Comparison of ENCODE assay signal across 21 cellular contexts in genomic region chr5:24510523-24510988, GRCh38.
"Had no signal": no experiment of that assay in that cellular context is flagged by ENCODE, and none has a peak within 500 bp of the region (broad histone marks: within the 10 kb centered on the region; RNA-seq: fewer than 3 reads in every experiment).

No MANE protein-coding gene starts in this region.

- H3K4me1 ChIP-seq: esophagus muscularis mucosa, heart right ventricle, lower lobe of right lung, parathyroid adenoma, upper lobe of right lung had no signal

- H3K4me1 Mint-ChIP-seq: activated naive CD8-positive, alpha-beta T cell treated with anti-CD3 and anti-CD28 coated beads, Interleukin-2, amount 50 U/mL, for 24 hours; brain; immature natural killer cell had no signal

- H3K36me3 ChIP-seq: esophagus muscularis mucosa, heart right ventricle, lower lobe of right lung, upper lobe of right lung had no signal

- H3K9me3 ChIP-seq: esophagus muscularis mucosa, heart right ventricle, lower lobe of right lung, upper lobe of right lung had no signal

- H3K36me3 Mint-ChIP-seq: immature natural killer cell had no signal

- ATAC-seq: activated CD8-positive, alpha-beta T cell treated with anti-CD3 and anti-CD28 coated beads for 36 hours; activated naive CD8-positive, alpha-beta T cell treated with anti-CD3 and anti-CD28 coated beads, Interleukin-2, amount 50 U/mL, for 24 hours; heart right ventricle; lower lobe of right lung; naive thymus-derived CD8-positive, alpha-beta T cell; upper lobe of right lung had no signal

- H3K27ac ChIP-seq: dorsolateral prefrontal cortex, esophagus muscularis mucosa, heart right ventricle, lower lobe of right lung, parathyroid adenoma, upper lobe of right lung had no signal

- H3K4me3 ChIP-seq: dorsolateral prefrontal cortex, esophagus muscularis mucosa, heart right ventricle, lower lobe of right lung, upper lobe of right lung had no signal

- DNase-seq: activated CD4-positive, alpha-beta T cell treated with anti-CD3 and anti-CD28 coated beads for 48 hours; activated CD4-positive, CD25-positive, alpha-beta regulatory T cell; activated CD8-positive, alpha-beta T cell treated with anti-CD3 and anti-CD28 coated beads for 36 hours; activated naive CD4-positive, alpha-beta T cell treated with anti-CD3 and anti-CD28 coated beads for 36 hours; activated naive CD8-positive, alpha-beta T cell treated with anti-CD3 and anti-CD28 coated beads, Interleukin-2, amount 50 U/mL, for 24 hours; activated T-cell treated with anti-CD3 and anti-CD28 coated beads, Interleukin-2, amount 50 U/mL, for 24 hours; anterior cingulate cortex; central memory CD4-positive, alpha-beta T cell; dorsolateral prefrontal cortex; heart right ventricle; immature natural killer cell; left cardiac atrium; lower lobe of right lung; naive thymus-derived CD8-positive, alpha-beta T cell; stimulated activated naive CD4-positive, alpha-beta T cell; upper lobe of right lung had no signal

- FAIRE-seq: endometrium had no signal

- H3K4me3 Mint-ChIP-seq: activated CD8-positive, alpha-beta T cell treated with anti-CD3 and anti-CD28 coated beads for 36 hours; activated naive CD4-positive, alpha-beta T cell treated with anti-CD3 and anti-CD28 coated beads for 36 hours; activated naive CD8-positive, alpha-beta T cell treated with anti-CD3 and anti-CD28 coated beads, Interleukin-2, amount 50 U/mL, for 24 hours; activated T-cell treated with anti-CD3 and anti-CD28 coated beads, Interleukin-2, amount 50 U/mL, for 24 hours; brain; immature natural killer cell; naive thymus-derived CD8-positive, alpha-beta T cell had no signal

- H3K27me3 ChIP-seq: dorsolateral prefrontal cortex, esophagus muscularis mucosa, heart right ventricle, upper lobe of right lung had no signal

- H3K9ac ChIP-seq: parathyroid adenoma had no signal

- H3K27ac Mint-ChIP-seq: activated CD8-positive, alpha-beta T cell treated with anti-CD3 and anti-CD28 coated beads for 36 hours; activated naive CD4-positive, alpha-beta T cell treated with anti-CD3 and anti-CD28 coated beads for 36 hours; activated naive CD8-positive, alpha-beta T cell treated with anti-CD3 and anti-CD28 coated beads, Interleukin-2, amount 50 U/mL, for 24 hours; activated T-cell treated with anti-CD3 and anti-CD28 coated beads, Interleukin-2, amount 50 U/mL, for 24 hours; activated T-helper 2 cell treated with anti-CD3 and anti-CD28 coated beads, Interferon-gamma antibody, Interleukin-2, Interleukin-4, amounts not matched to agents 10 μg/mL and 5 μg/mL and 100 μg/mL, durations not matched to agents 14 hours and 24 hours and 36 hours; brain; immature natural killer cell; naive thymus-derived CD8-positive, alpha-beta T cell had no signal

- H3K27me3 Mint-ChIP-seq: activated CD8-positive, alpha-beta T cell treated with anti-CD3 and anti-CD28 coated beads for 36 hours; activated naive CD8-positive, alpha-beta T cell treated with anti-CD3 and anti-CD28 coated beads, Interleukin-2, amount 50 U/mL, for 24 hours; activated T-cell treated with anti-CD3 and anti-CD28 coated beads, Interleukin-2, amount 50 U/mL, for 24 hours; brain; naive thymus-derived CD8-positive, alpha-beta T cell had no signal
